ENCODE assay signal across 1 cellular context in the genomic region with DNA sequence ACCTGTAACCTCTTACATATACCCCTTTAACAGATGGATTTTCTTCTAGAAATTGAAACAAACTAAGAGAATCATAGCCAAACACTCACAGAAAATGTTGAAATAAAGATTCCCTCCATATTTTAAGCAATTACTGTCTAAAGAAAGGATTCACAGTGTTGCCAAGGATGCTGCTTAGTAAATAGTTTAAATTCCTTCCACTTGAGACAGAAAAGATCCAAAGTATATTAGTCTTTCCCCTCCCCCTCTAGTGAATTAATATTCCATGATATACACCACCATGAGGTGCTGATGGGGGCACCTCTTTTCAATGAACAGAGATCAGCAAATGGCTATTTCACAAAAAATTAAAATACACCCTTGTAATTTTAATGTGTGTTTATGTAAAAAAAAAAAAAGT.
TF ChIP-seq lines count a peak whose summit lies in the region.

No MANE protein-coding gene starts in this region.

TF ChIP-seq in HepG2, 621 proteins besides CTCF, POLR2A, EP300 and RAD21 (continued from another document):
- TF ChIP-seq, protein P1, sequence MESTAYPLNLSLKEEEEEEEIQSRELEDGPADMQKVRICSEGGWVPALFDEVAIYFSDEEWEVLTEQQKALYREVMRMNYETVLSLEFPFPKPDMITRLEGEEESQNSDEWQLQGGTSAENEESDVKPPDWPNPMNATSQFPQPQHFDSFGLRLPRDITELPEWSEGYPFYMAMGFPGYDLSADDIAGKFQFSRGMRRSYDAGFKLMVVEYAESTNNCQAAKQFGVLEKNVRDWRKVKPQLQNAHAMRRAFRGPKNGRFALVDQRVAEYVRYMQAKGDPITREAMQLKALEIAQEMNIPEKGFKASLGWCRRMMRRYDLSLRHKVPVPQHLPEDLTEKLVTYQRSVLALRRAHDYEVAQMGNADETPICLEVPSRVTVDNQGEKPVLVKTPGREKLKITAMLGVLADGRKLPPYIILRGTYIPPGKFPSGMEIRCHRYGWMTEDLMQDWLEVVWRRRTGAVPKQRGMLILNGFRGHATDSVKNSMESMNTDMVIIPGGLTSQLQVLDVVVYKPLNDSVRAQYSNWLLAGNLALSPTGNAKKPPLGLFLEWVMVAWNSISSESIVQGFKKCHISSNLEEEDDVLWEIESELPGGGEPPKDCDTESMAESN (CRISPR knock-in tag; conservative IDR thresholded peaks at IDR 0.05), result no peak
- TF ChIP-seq ZNF891 (CRISPR knock-in tag; IDR thresholded peaks at IDR 0.05) (no peak), CHD2 (IDR thresholded peaks at IDR 0.05; ENCODE audit: low read depth, low read length) (no peak), ZNF569 (CRISPR knock-in tag; IDR thresholded peaks at IDR 0.05; ENCODE audit: borderline replicate concordance) (no peak)
